ENCODE assay signal across 8 cellular contexts in genomic region chr12:124915249-124916236, GRCh38. TPM values are rescaled to one million over a fixed set of nuclear protein-coding genes. Genes with fewer than 3 reads are reported as not detected.
DNase-seq lines count a peak whose midpoint lies in the region; ATAC-seq and TF ChIP-seq lines count a peak whose summit lies in the region.

No MANE protein-coding gene starts in this region.

- peaks cover 1% of the 10 kb centered on the region for H3K9me3 Mint-ChIP-seq in activated naive CD8-positive, alpha-beta T cell treated with anti-CD3 and anti-CD28 coated beads for 36 hours

- peak; percentile 0 for ATAC-seq in HG03108 (IDR thresholded peaks at IDR 0.05; ENCODE audit: unreplicated experiment)
- ATAC-seq in GM21367 (IDR thresholded peaks at IDR 0.05; ENCODE audit: unreplicated experiment): no peak

- DNase-seq in GM12865 (ENCODE audit: low read depth) (no peak), hepatic stellate cell (ENCODE audit: low spot score) (peak; percentile 24), skeletal muscle cell (ENCODE audit: low read depth) (no peak), NOMO-1 treated with dmso at 0.1 percent for 144 hours (lab: John Stamatoyannopoulos, UW; ENCODE audit: unreplicated experiment) (no peak)
- DNase-seq in activated naive CD8-positive, alpha-beta T cell treated with anti-CD3 and anti-CD28 coated beads for 36 hours: no peak
- no peak for DNase-seq in activated CD4-positive, CD25-positive, alpha-beta regulatory T cell (lab: John Stamatoyannopoulos, UW)

- H3K27ac Mint-ChIP-seq in activated naive CD8-positive, alpha-beta T cell treated with anti-CD3 and anti-CD28 coated beads for 36 hours: peak overlapping the region; percentile 95

- H3K27me3 Mint-ChIP-seq in activated naive CD8-positive, alpha-beta T cell treated with anti-CD3 and anti-CD28 coated beads for 36 hours: peaks cover 10% of the 10 kb centered on the region

- peaks cover 43% of the 10 kb centered on the region for H3K36me3 Mint-ChIP-seq in activated naive CD8-positive, alpha-beta T cell treated with anti-CD3 and anti-CD28 coated beads for 36 hours

- peak overlapping the region; percentile 69 for H3K4me3 ChIP-seq in GM12865 (ENCODE audit: low read depth, low read length)
- H3K4me3 ChIP-seq in skeletal muscle cell (ENCODE audit: low read depth, low read length): peak overlapping the region; percentile 96

- peaks cover 73% of the 10 kb centered on the region for H3K4me1 Mint-ChIP-seq in activated naive CD8-positive, alpha-beta T cell treated with anti-CD3 and anti-CD28 coated beads for 36 hours

- peak overlapping the region; percentile 100 for H3K4me3 Mint-ChIP-seq in activated naive CD8-positive, alpha-beta T cell treated with anti-CD3 and anti-CD28 coated beads for 36 hours

- no peak for TF ChIP-seq CTCF in GM12865 (IDR thresholded peaks at IDR 0.05; ENCODE audit: insufficient read depth, low read depth, low read length, missing control alignments)

RNA-seq across cellular contexts. Expression of gene UBC, which starts 1.1 kb away (rescaled TPM):
- 100 to 1,000 TPM; 927 to 944 TPM for total RNA-seq in activated naive CD8-positive, alpha-beta T cell treated with anti-CD3 and anti-CD28 coated beads for 36 hours

RNA-seq across cellular contexts. Expression of gene SCARB1, which starts 51.9 kb away (rescaled TPM):
- total RNA-seq in activated naive CD8-positive, alpha-beta T cell treated with anti-CD3 and anti-CD28 coated beads for 36 hours: 10 to 100 TPM; 40.3 to 43.8 TPM
